ENCODE assay signal across 33 cellular contexts in the genomic region with DNA sequence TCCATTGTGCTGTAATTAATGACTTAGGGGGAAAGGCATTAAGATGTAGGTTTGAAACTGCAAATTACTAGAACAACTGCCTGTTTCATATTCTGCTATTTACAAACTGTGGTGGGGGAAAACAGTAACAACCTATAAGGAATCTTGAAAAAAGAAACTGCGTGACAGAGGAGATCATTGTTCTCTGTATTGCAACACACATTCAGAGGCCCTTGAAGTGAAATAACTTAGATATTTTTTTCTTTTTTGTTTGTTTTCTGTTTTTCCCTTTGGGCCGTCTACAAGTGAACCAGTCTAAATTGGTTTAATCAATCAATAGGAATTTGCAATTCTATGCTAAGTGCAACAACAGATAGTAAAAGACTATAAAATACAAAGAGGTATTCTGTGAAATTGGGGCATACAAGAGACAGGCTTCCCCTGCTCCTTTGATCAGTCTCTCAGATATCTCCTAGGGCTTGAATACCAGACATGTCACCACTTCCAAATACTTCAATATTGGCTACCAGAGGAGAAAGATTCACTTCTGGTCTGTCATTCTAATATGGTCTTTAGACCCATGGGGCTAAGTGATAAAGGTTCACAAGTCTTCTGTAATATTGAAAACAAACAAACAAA.
"Had no signal": no experiment of that assay in that cellular context is flagged by ENCODE, and none has a peak within 500 bp of the region (broad histone marks: within the 10 kb centered on the region; RNA-seq: fewer than 3 reads in every experiment).

No MANE protein-coding gene starts in this region.

- H3K4me1 ChIP-seq: heart right ventricle, left lung, lower lobe of right lung, stomach, tibial artery had no signal

- H3K4me3 ChIP-seq: cardiac muscle cell, coronary artery, dorsolateral prefrontal cortex, heart right ventricle, left lung, lower lobe of right lung, mucosa of descending colon, sigmoid colon, smooth muscle cell, stomach, tibial artery had no signal

- H3K27me3 Mint-ChIP-seq: activated B cell treated with CpG ODN at 0.5 μM for 24 hours; activated CD8-positive, alpha-beta T cell treated with anti-CD3 and anti-CD28 coated beads for 36 hours; activated naive CD4-positive, alpha-beta T cell treated with anti-CD3 and anti-CD28 coated beads, Interleukin-2, amount 50 U/mL, for 24 hours; activated naive CD8-positive, alpha-beta T cell treated with anti-CD3 and anti-CD28 coated beads, Interleukin-2, amount 50 U/mL, for 24 hours; activated T-helper 17 cell treated with anti-CD3 and anti-CD28 coated beads, Interleukin-2, amount 50 U/mL, for 72 hours; natural killer cell treated with Interleukin-12 subunit alpha and Interleukin-12 subunit beta and Interleukin-15 and Interleukin-18, amount 100 ng/mL, for 72 hours; progenitor cell of endocrine pancreas; stimulated activated memory B cell treated with anti-CD40 and anti-IgM and Interleukin-4, amounts not matched to agents 10 μg/mL and 1 μg/mL and 100 μg/mL, for 72 hours; T-cell had no signal

- H3K9me3 ChIP-seq: lower lobe of right lung, mucosa of descending colon, sigmoid colon, tibial artery had no signal

- H3K4me1 Mint-ChIP-seq: activated B cell treated with CpG ODN at 0.5 μM for 24 hours; activated naive CD4-positive, alpha-beta T cell treated with anti-CD3 and anti-CD28 coated beads, Interleukin-2, amount 50 U/mL, for 24 hours; activated naive CD8-positive, alpha-beta T cell treated with anti-CD3 and anti-CD28 coated beads, Interleukin-2, amount 50 U/mL, for 24 hours; activated T-helper 17 cell treated with anti-CD3 and anti-CD28 coated beads, Interleukin-2, amount 50 U/mL, for 72 hours; stimulated activated memory B cell treated with anti-CD40 and anti-IgM and Interleukin-4, amounts not matched to agents 10 μg/mL and 1 μg/mL and 100 μg/mL, for 72 hours; T-cell had no signal

- H3K27ac Mint-ChIP-seq: activated B cell treated with CpG ODN at 0.5 μM for 24 hours; activated CD8-positive, alpha-beta T cell treated with anti-CD3 and anti-CD28 coated beads for 36 hours; activated naive CD4-positive, alpha-beta T cell treated with anti-CD3 and anti-CD28 coated beads, Interleukin-2, amount 50 U/mL, for 24 hours; activated naive CD8-positive, alpha-beta T cell treated with anti-CD3 and anti-CD28 coated beads, Interleukin-2, amount 50 U/mL, for 24 hours; activated T-helper 17 cell treated with anti-CD3 and anti-CD28 coated beads, Interleukin-2, amount 50 U/mL, for 72 hours; natural killer cell treated with Interleukin-12 subunit alpha and Interleukin-12 subunit beta and Interleukin-15 and Interleukin-18, amount 100 ng/mL, for 72 hours; progenitor cell of endocrine pancreas; stimulated activated memory B cell treated with anti-CD40 and anti-IgM and Interleukin-4, amounts not matched to agents 10 μg/mL and 1 μg/mL and 100 μg/mL, for 72 hours; T-cell had no signal

- H3K36me3 Mint-ChIP-seq: activated naive CD4-positive, alpha-beta T cell treated with anti-CD3 and anti-CD28 coated beads, Interleukin-2, amount 50 U/mL, for 24 hours; natural killer cell treated with Interleukin-12 subunit alpha and Interleukin-12 subunit beta and Interleukin-15 and Interleukin-18, amount 100 ng/mL, for 72 hours; stimulated activated memory B cell treated with anti-CD40 and anti-IgM and Interleukin-4, amounts not matched to agents 10 μg/mL and 1 μg/mL and 100 μg/mL, for 72 hours; T-cell had no signal

- H3K27ac ChIP-seq: cardiac muscle cell, coronary artery, dorsolateral prefrontal cortex, heart right ventricle, left lung, lower lobe of right lung, sigmoid colon, stomach, tibial artery had no signal

- H3K9me3 Mint-ChIP-seq: activated naive CD8-positive, alpha-beta T cell treated with anti-CD3 and anti-CD28 coated beads, Interleukin-2, amount 50 U/mL, for 24 hours; activated T-cell treated with anti-CD3 and anti-CD28 coated beads, Interleukin-2, amount 50 U/mL, for 4 hours had no signal

- H3K36me3 ChIP-seq: cardiac muscle cell, heart right ventricle, left lung, lower lobe of right lung, sigmoid colon, stomach, tibial artery had no signal

- H3K4me3 Mint-ChIP-seq: activated B cell treated with CpG ODN at 0.5 μM for 24 hours; activated CD8-positive, alpha-beta T cell treated with anti-CD3 and anti-CD28 coated beads for 36 hours; activated naive CD4-positive, alpha-beta T cell treated with anti-CD3 and anti-CD28 coated beads, Interleukin-2, amount 50 U/mL, for 24 hours; activated naive CD8-positive, alpha-beta T cell treated with anti-CD3 and anti-CD28 coated beads, Interleukin-2, amount 50 U/mL, for 24 hours; activated T-cell treated with anti-CD3 and anti-CD28 coated beads, Interleukin-2, amount 50 U/mL, for 4 hours; activated T-helper 17 cell treated with anti-CD3 and anti-CD28 coated beads, Interleukin-2, amount 50 U/mL, for 72 hours; natural killer cell treated with Interleukin-12 subunit alpha and Interleukin-12 subunit beta and Interleukin-15 and Interleukin-18, amount 100 ng/mL, for 72 hours; stimulated activated memory B cell treated with anti-CD40 and anti-IgM and Interleukin-4, amounts not matched to agents 10 μg/mL and 1 μg/mL and 100 μg/mL, for 72 hours; T-cell had no signal

- DNase-seq: activated B cell treated with CpG ODN at 0.5 μM for 24 hours; activated CD4-positive, alpha-beta T cell treated with anti-CD3 and anti-CD28 coated beads, Interleukin-2, amount 50 U/mL, for 1 hour; activated CD8-positive, alpha-beta T cell treated with anti-CD3 and anti-CD28 coated beads for 36 hours; activated gamma-delta T cell treated with Interleukin-2 at 50 U/mL for 16 hours; activated naive CD8-positive, alpha-beta T cell treated with anti-CD3 and anti-CD28 coated beads, Interleukin-2, amount 50 U/mL, for 24 hours; activated T-cell treated with anti-CD3 and anti-CD28 coated beads, Interleukin-2, amount 50 U/mL, for 4 hours; anterior cingulate cortex; cerebellar nuclear complex; dorsolateral prefrontal cortex; effector memory CD4-positive, alpha-beta T cell; foreskin fibroblast; heart right ventricle; kidney glomerular epithelial cell; left lung; lower lobe of right lung; mesenchymal stem cell; mucosa of descending colon; retina; sigmoid colon; stimulated activated CD4-positive, alpha-beta T cell treated with anti-CD3 and anti-CD28 coated beads, Interleukin-1b, Interleukin-23, amount 100 ng/mL, for 48 hours; stimulated activated CD4-positive, alpha-beta T cell treated with anti-CD3 and anti-CD28 coated beads, Interleukin-4, amount 100 ng/mL, for 4 hours; stimulated activated CD8-positive, alpha-beta memory T cell treated with anti-CD3 and anti-CD28 coated beads, Interleukin-4, amount 100 ng/mL, for 48 hours; stomach; T-cell; tibial artery had no signal
